ENCODE assay signal across 18 cellular contexts in genomic region chr4:36326610-36327009, GRCh38. TPM values are rescaled to one million over a fixed set of nuclear protein-coding genes. Genes with fewer than 3 reads are reported as not detected.
"Had no signal": no experiment of that assay in that cellular context is flagged by ENCODE, and none has a peak within 500 bp of the region (broad histone marks: within the 10 kb centered on the region; RNA-seq: fewer than 3 reads in every experiment).

No MANE protein-coding gene starts in this region.

- H3K4me1 Mint-ChIP-seq: WTC11 had no signal

- H3K27me3 Mint-ChIP-seq: activated naive CD4-positive, alpha-beta T cell treated with anti-CD3 and anti-CD28 coated beads, Interleukin-2, amount 50 U/mL, for 24 hours; T-helper 17 cell had no signal

- DNase-seq: activated CD4-positive, alpha-beta T cell treated with anti-CD3 and anti-CD28 coated beads, Interleukin-2, amount 50 U/mL, for 1 hour; anterior cingulate cortex; heart left ventricle; mesenchymal stem cell; psoas muscle; spleen; stomach; T-helper 17 cell had no signal

- H3K4me1 ChIP-seq: psoas muscle, stomach had no signal

- H3K4me3 ChIP-seq: heart left ventricle, psoas muscle, spleen, stomach, thoracic aorta had no signal

- H3K4me3 Mint-ChIP-seq: T-helper 17 cell, WTC11 had no signal

- H3K9me3 ChIP-seq: heart left ventricle, psoas muscle, spleen, stomach, thoracic aorta had no signal

- H3K9me3 Mint-ChIP-seq: activated naive CD4-positive, alpha-beta T cell treated with anti-CD3 and anti-CD28 coated beads, Interleukin-2, amount 50 U/mL, for 24 hours; WTC11 had no signal

- H3K36me3 ChIP-seq: heart left ventricle, spleen, stomach, thoracic aorta had no signal

- H3K36me3 Mint-ChIP-seq: activated naive CD4-positive, alpha-beta T cell treated with anti-CD3 and anti-CD28 coated beads, Interleukin-2, amount 50 U/mL, for 24 hours; WTC11 had no signal

- H3K27me3 ChIP-seq: heart left ventricle, spleen, stomach had no signal

- H3K27ac Mint-ChIP-seq: WTC11 had no signal

- H3K27ac ChIP-seq: psoas muscle, stomach, thoracic aorta had no signal

- ATAC-seq: heart left ventricle, left lobe of liver, psoas muscle, sciatic nerve, SK-N-SH treated with all-trans-retinoic acid at 6 μM for 48 hours, T-helper 17 cell, WTC11 had no signal

RNA-seq across cellular contexts. Expression of gene DTHD1, which starts 45.2 kb away (rescaled TPM):
- total RNA-seq: fibroblast of lung, osteoblast, urinary bladder, WTC11 had no signal
- polyA plus RNA-seq: fibroblast of lung, heart left ventricle, neural cell, stomach had no signal
